10 cellular contexts compared by ENCODE assay signal in the genomic region with DNA sequence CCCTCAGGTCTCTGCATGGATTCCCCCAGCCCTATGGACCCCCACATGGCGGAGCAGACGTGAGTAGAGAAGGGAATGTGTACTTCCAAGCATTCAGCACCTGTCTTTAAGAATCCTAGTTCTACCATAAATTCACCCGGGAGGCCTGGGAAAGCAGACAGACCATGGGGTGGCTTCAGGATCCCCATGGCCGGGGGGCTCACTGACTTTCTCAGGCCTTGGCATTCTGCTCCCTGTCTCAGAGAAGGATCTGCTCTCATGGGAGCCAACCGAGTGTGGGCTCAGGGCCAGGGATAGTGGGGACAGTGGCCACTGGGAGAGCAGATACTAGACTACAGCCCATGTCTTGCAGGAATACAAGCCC. TPM values are rescaled to one million over a fixed set of nuclear protein-coding genes. Genes with fewer than 3 reads are reported as not detected.
A peak's percentile ranks its signal among the peaks of the same experiment; 100 is the strongest.
DNase-seq lines count a peak whose midpoint lies in the region; ATAC-seq, FAIRE-seq and TF ChIP-seq lines count a peak whose summit lies in the region.
"Had no signal": no experiment of that assay in that cellular context is flagged by ENCODE, and none has a peak within 500 bp of the region (broad histone marks: within the 10 kb centered on the region; RNA-seq: fewer than 3 reads in every experiment).

No MANE protein-coding gene starts in this region.

- H3K9me1 ChIP-seq in keratinocyte (ENCODE audit: control insufficient read depth, extremely low read depth, insufficient read depth, low read length) = no peaks in the 10 kb centered on the region

- no peak overlapping the region for H2AFZ ChIP-seq in keratinocyte (ENCODE audit: control insufficient read depth, low read length)

- H3K27me3 Mint-ChIP-seq in activated CD4-positive, alpha-beta T cell treated with anti-CD3 and anti-CD28 coated beads, Interleukin-2, amount 10 ng/mL, durations not matched to agents 24 days and 14 days = no peaks in the 10 kb centered on the region
- no peaks in the 10 kb centered on the region for H3K27me3 Mint-ChIP-seq in activated T-helper 1 cell treated with anti-CD3 and anti-CD28 coated beads, Interleukin-12 subunit alpha, Interleukin-12 subunit beta, Interleukin-2, Interleukin-4 antibody, amounts not matched to agents 30 ng/mL and 10 ng/mL and 1 ng/mL, durations not matched to agents 14 hours and 24 hours and 36 hours (ENCODE audit: insufficient read depth)
- H3K27me3 Mint-ChIP-seq in stimulated activated naive B cell treated with anti-CD40 and anti-IgM and Interleukin-4, amounts not matched to agents 10 μg/mL and 1 μg/mL and 100 μg/mL, for 72 hours = no peaks in the 10 kb centered on the region

- FAIRE-seq in keratinocyte (lab: Jason Lieb, UNC) = no peak

- dilution Hi-C loops in keratinocyte (cut with MboI; ENCODE audit: extremely low pct_ligation_motif_present, low sequenced_read_pairs) = no loop called here

- H4K8ac ChIP-seq in mesendoderm (ENCODE audit: low read depth, low read length) = no peak overlapping the region

- peak overlapping the region in 1 of 3 experiments; percentile 86 for H3K4me3 ChIP-seq in keratinocyte (ENCODE audit: control insufficient read depth in 2 of 3, extremely low read depth in 1 of 3, insufficient read depth in 2 of 3, low read depth in 1 of 3, low read length in 3 of 3)
- no peak overlapping the region for H3K4me3 ChIP-seq in mesendoderm (ENCODE audit: low read length)

- H3K9me3 Mint-ChIP-seq in activated CD4-positive, alpha-beta T cell treated with anti-CD3 and anti-CD28 coated beads, Interleukin-2, amount 10 ng/mL, durations not matched to agents 24 days and 14 days = no peaks in the 10 kb centered on the region
- H3K9me3 Mint-ChIP-seq in activated T-helper 1 cell treated with anti-CD3 and anti-CD28 coated beads, Interleukin-12 subunit alpha, Interleukin-12 subunit beta, Interleukin-2, Interleukin-4 antibody, amounts not matched to agents 30 ng/mL and 10 ng/mL and 1 ng/mL, durations not matched to agents 14 hours and 24 hours and 36 hours = no peaks in the 10 kb centered on the region
- no peaks in the 10 kb centered on the region for H3K9me3 Mint-ChIP-seq in stimulated activated naive B cell treated with anti-CD40 and anti-IgM and Interleukin-4, amounts not matched to agents 10 μg/mL and 1 μg/mL and 100 μg/mL, for 72 hours

- H3K4me2 ChIP-seq in keratinocyte (ENCODE audit: control insufficient read depth, extremely low read depth, insufficient read depth, low read depth, low read length) (peak overlapping the region; percentile 97), mesendoderm (ENCODE audit: low read length) (no peak overlapping the region)

- H3K9ac ChIP-seq in keratinocyte (ENCODE audit: control insufficient read depth, extremely low read depth, insufficient read depth, low read length) = peak overlapping the region; percentile 88
- no peak overlapping the region for H3K9ac ChIP-seq in mesendoderm (ENCODE audit: low read length)

- H3K18ac ChIP-seq in mesendoderm (ENCODE audit: low read length) = no peak overlapping the region

- H3K27me3 ChIP-seq in keratinocyte (ENCODE audit: control insufficient read depth, extremely low read depth, insufficient read depth, low read length) (no peaks in the 10 kb centered on the region), mesendoderm (ENCODE audit: insufficient read depth, low read length, poor library complexity) (no peaks in the 10 kb centered on the region)

- H2BK15ac ChIP-seq in mesendoderm (replicated peaks; ENCODE audit: low read depth) = no peak overlapping the region

- no CpG with 5 or more reads among the region's 5 CpGs for WGBS in mesendoderm (ENCODE audit: extremely low coverage, insufficient coverage, low lambda C conversion rate)

- no peak overlapping the region for H3K56ac ChIP-seq in mesendoderm (ENCODE audit: low read length)

- H3K4me3 Mint-ChIP-seq in activated CD4-positive, alpha-beta T cell treated with anti-CD3 and anti-CD28 coated beads, Interleukin-2, amount 10 ng/mL, durations not matched to agents 24 days and 14 days = peak overlapping the region; percentile 97
- peak overlapping the region; percentile 91 for H3K4me3 Mint-ChIP-seq in activated T-helper 1 cell treated with anti-CD3 and anti-CD28 coated beads, Interleukin-12 subunit alpha, Interleukin-12 subunit beta, Interleukin-2, Interleukin-4 antibody, amounts not matched to agents 30 ng/mL and 10 ng/mL and 1 ng/mL, durations not matched to agents 14 hours and 24 hours and 36 hours
- H3K4me3 Mint-ChIP-seq in stimulated activated naive B cell treated with anti-CD40 and anti-IgM and Interleukin-4, amounts not matched to agents 10 μg/mL and 1 μg/mL and 100 μg/mL, for 72 hours = peak overlapping the region; percentile 41 to 52

- H4K20me1 ChIP-seq in keratinocyte (ENCODE audit: control insufficient read depth, extremely low read depth, insufficient read depth, low read length) = no peaks in the 10 kb centered on the region

- H4K5ac ChIP-seq in mesendoderm (ENCODE audit: low read length) = no peak overlapping the region

- H3K27ac Mint-ChIP-seq in activated CD4-positive, alpha-beta T cell treated with anti-CD3 and anti-CD28 coated beads, Interleukin-2, amount 10 ng/mL, durations not matched to agents 24 days and 14 days = peak overlapping the region; percentile 92
- H3K27ac Mint-ChIP-seq in activated T-helper 1 cell treated with anti-CD3 and anti-CD28 coated beads, Interleukin-12 subunit alpha, Interleukin-12 subunit beta, Interleukin-2, Interleukin-4 antibody, amounts not matched to agents 30 ng/mL and 10 ng/mL and 1 ng/mL, durations not matched to agents 14 hours and 24 hours and 36 hours = peak overlapping the region; percentile 87
- H3K27ac Mint-ChIP-seq in stimulated activated naive B cell treated with anti-CD40 and anti-IgM and Interleukin-4, amounts not matched to agents 10 μg/mL and 1 μg/mL and 100 μg/mL, for 72 hours = peak overlapping the region; percentile 59

- H3K23ac ChIP-seq in mesendoderm (ENCODE audit: low read length) = no peak overlapping the region

- H3K79me1 ChIP-seq in mesendoderm (ENCODE audit: low read length) = peaks cover 1% of the 10 kb centered on the region

- H3K4me1 ChIP-seq in keratinocyte (ENCODE audit: control insufficient read depth, extremely low read depth, insufficient read depth, low read length) = peaks cover 57% of the 10 kb centered on the region
- peaks cover 13% of the 10 kb centered on the region for H3K4me1 ChIP-seq in mesendoderm (ENCODE audit: control insufficient read depth, low read depth, low read length)

- no peak overlapping the region for H2BK5ac ChIP-seq in mesendoderm (ENCODE audit: low read length)

- no peak overlapping the region for H3K4ac ChIP-seq in mesendoderm (ENCODE audit: low read depth, low read length)

- peaks cover 52% of the 10 kb centered on the region for H3K4me1 Mint-ChIP-seq in activated CD4-positive, alpha-beta T cell treated with anti-CD3 and anti-CD28 coated beads, Interleukin-2, amount 10 ng/mL, durations not matched to agents 24 days and 14 days
- H3K4me1 Mint-ChIP-seq in activated T-helper 1 cell treated with anti-CD3 and anti-CD28 coated beads, Interleukin-12 subunit alpha, Interleukin-12 subunit beta, Interleukin-2, Interleukin-4 antibody, amounts not matched to agents 30 ng/mL and 10 ng/mL and 1 ng/mL, durations not matched to agents 14 hours and 24 hours and 36 hours (ENCODE audit: low read depth) = peaks cover 56% of the 10 kb centered on the region
- H3K4me1 Mint-ChIP-seq in stimulated activated naive B cell treated with anti-CD40 and anti-IgM and Interleukin-4, amounts not matched to agents 10 μg/mL and 1 μg/mL and 100 μg/mL, for 72 hours = peaks cover 52 to 81% of the 10 kb centered on the region in 2 donors

- H3K79me2 ChIP-seq in keratinocyte (ENCODE audit: control insufficient read depth, insufficient read depth, low read length) (peaks cover 32% of the 10 kb centered on the region), mesendoderm (ENCODE audit: control insufficient read depth, insufficient read depth, low read length) (no peaks in the 10 kb centered on the region)

- H3K9me3 ChIP-seq in keratinocyte (ENCODE audit: control insufficient read depth, low read depth, low read length) = no peaks in the 10 kb centered on the region

- no peak for TF ChIP-seq CTCF in keratinocyte (optimal IDR thresholded peaks at IDR 0.05 in 1 of 3, IDR thresholded peaks at IDR 0.05 in 1 of 3, conservative IDR thresholded peaks at IDR 0.05 in 1 of 3; ENCODE audit: extremely low read depth in 1 of 3, insufficient read depth in 2 of 3, low read length in 3 of 3)

- H3K36me3 ChIP-seq in keratinocyte (ENCODE audit: control insufficient read depth in 2 of 2, extremely low read depth in 1 of 2, insufficient read depth in 2 of 2, low read length in 2 of 2) (peaks cover 30 to 52% of the 10 kb centered on the region in 2 experiments), mesendoderm (ENCODE audit: control insufficient read depth, insufficient read depth, low read length) (peaks cover 6% of the 10 kb centered on the region)

- H2BK120ac ChIP-seq in mesendoderm (ENCODE audit: low read depth, low read length) = no peak overlapping the region

- H2AK5ac ChIP-seq in mesendoderm (ENCODE audit: low read length) = no peak overlapping the region

- intact Hi-C loops in activated CD4-positive, alpha-beta T cell treated with anti-CD3 and anti-CD28 coated beads, Interleukin-2, amount 10 ng/mL, durations not matched to agents 24 days and 14 days (cut with micrococcal nuclease) = loop anchor here (5.0 kb wide), 1 partner anchor 214 kb away; no protein-coding TSS in a partner anchor
- intact Hi-C loops in activated T-helper 1 cell treated with anti-CD3 and anti-CD28 coated beads, Interleukin-12 subunit alpha, Interleukin-12 subunit beta, Interleukin-2, Interleukin-4 antibody, amounts not matched to agents 30 ng/mL and 10 ng/mL and 1 ng/mL, durations not matched to agents 14 hours and 24 hours and 36 hours (cut with micrococcal nuclease) = loop anchor here (1.0 to 10.0 kb wide), 2 partner anchors 13 to 1326 kb away; a partner anchor contains a TSS

- no peak for ATAC-seq in stimulated activated naive B cell treated with anti-CD40 and anti-IgM and Interleukin-4, amounts not matched to agents 10 μg/mL and 1 μg/mL and 100 μg/mL, for 72 hours (replicated peaks)
- no peak for ATAC-seq in GM19395 (IDR thresholded peaks at IDR 0.05; ENCODE audit: unreplicated experiment)

- DNase-seq in activated CD4-positive, alpha-beta T cell treated with anti-CD3 and anti-CD28 coated beads, Interleukin-2, amount 10 ng/mL, durations not matched to agents 24 days and 14 days = no peak
- no peak for DNase-seq in activated CD4-positive, alpha-beta T cell treated with anti-CD3 and anti-CD28 coated beads for 48 hours
- DNase-seq in activated T-helper 1 cell treated with anti-CD3 and anti-CD28 coated beads, Interleukin-12 subunit alpha, Interleukin-12 subunit beta, Interleukin-2, Interleukin-4 antibody, amounts not matched to agents 30 ng/mL and 10 ng/mL and 1 ng/mL, durations not matched to agents 14 hours and 24 hours and 36 hours (ENCODE audit: low spot score) = no peak
- DNase-seq in keratinocyte (ENCODE audit: low read depth, low spot score) (no peak), mesendoderm (no peak), NCI-H82 (lab: John Stamatoyannopoulos, UW) (no peak)
- no peak for DNase-seq in stimulated activated naive B cell treated with anti-CD40 and anti-IgM and Interleukin-4, amounts not matched to agents 10 μg/mL and 1 μg/mL and 100 μg/mL, for 72 hours
- DNase-seq: NCI-H1694 had no signal

- peaks cover 48% of the 10 kb centered on the region for H3K36me3 Mint-ChIP-seq in activated CD4-positive, alpha-beta T cell treated with anti-CD3 and anti-CD28 coated beads, Interleukin-2, amount 10 ng/mL, durations not matched to agents 24 days and 14 days (ENCODE audit: low read depth)
- peaks cover 36% of the 10 kb centered on the region for H3K36me3 Mint-ChIP-seq in activated T-helper 1 cell treated with anti-CD3 and anti-CD28 coated beads, Interleukin-12 subunit alpha, Interleukin-12 subunit beta, Interleukin-2, Interleukin-4 antibody, amounts not matched to agents 30 ng/mL and 10 ng/mL and 1 ng/mL, durations not matched to agents 14 hours and 24 hours and 36 hours (ENCODE audit: low read depth)
- peaks cover 12 to 17% of the 10 kb centered on the region in 2 donors for H3K36me3 Mint-ChIP-seq in stimulated activated naive B cell treated with anti-CD40 and anti-IgM and Interleukin-4, amounts not matched to agents 10 μg/mL and 1 μg/mL and 100 μg/mL, for 72 hours

- H3K27ac ChIP-seq in keratinocyte (ENCODE audit: control insufficient read depth, insufficient read depth, low read length) (peak overlapping the region; percentile 84), mesendoderm (ENCODE audit: low read depth, low read length) (no peak overlapping the region)

RNA-seq across cellular contexts. Expression of a gene that starts 2.3 kb away (rescaled TPM):
- total RNA-seq in activated CD4-positive, alpha-beta T cell treated with anti-CD3 and anti-CD28 coated beads, Interleukin-2, amount 10 ng/mL, durations not matched to agents 24 days and 14 days = 70.7 and 75.5 TPM in 2 replicates
- total RNA-seq in activated T-helper 1 cell treated with anti-CD3 and anti-CD28 coated beads, Interleukin-12 subunit alpha, Interleukin-12 subunit beta, Interleukin-2, Interleukin-4 antibody, amounts not matched to agents 30 ng/mL and 10 ng/mL and 1 ng/mL, durations not matched to agents 14 hours and 24 hours and 36 hours = 71.7 and 76.2 TPM in 2 replicates
- polyA plus RNA-seq in keratinocyte = 15.0 to 41.5 TPM (median 23.5 TPM) in 3 replicates
- 35.9 TPM for polyA plus RNA-seq in keratinocyte (2011; ENCODE audit: low read depth)
- 31.9 and 57.1 TPM in 2 replicates for polyA plus RNA-seq in keratinocyte (2011; cell fraction: cytosol; rRNA removed)
- 89.9 and 117 TPM in 2 replicates for polyA plus RNA-seq in keratinocyte (2011; cell fraction: nucleus; rRNA removed)
- polyA plus RNA-seq in keratinocyte (2012; ENCODE audit: low replicate concordance) = 14.3 and 38.5 TPM in 2 replicates
- polyA minus RNA-seq in keratinocyte = 19.1 to 77.3 TPM (median 28.9 TPM) in 3 replicates
- 34.5 TPM for polyA minus RNA-seq in keratinocyte (2011; cell fraction: cytosol; rRNA and poly(A)+ RNA removed)
- 18.8 and 36.4 TPM in 2 replicates for polyA minus RNA-seq in keratinocyte (2011; cell fraction: nucleus; rRNA and poly(A)+ RNA removed)
- polyA plus RNA-seq in mesendoderm (2013, experiment 1 of 2) = 7.9 TPM
- 8.4 TPM for polyA plus RNA-seq in mesendoderm (2013, experiment 2 of 2)

RNA-seq across cellular contexts. Expression of a gene that starts 11.8 kb away (rescaled TPM):
- 72.8 and 74.4 TPM in 2 replicates for total RNA-seq in activated CD4-positive, alpha-beta T cell treated with anti-CD3 and anti-CD28 coated beads, Interleukin-2, amount 10 ng/mL, durations not matched to agents 24 days and 14 days
- 72.3 and 80.2 TPM in 2 replicates for total RNA-seq in activated T-helper 1 cell treated with anti-CD3 and anti-CD28 coated beads, Interleukin-12 subunit alpha, Interleukin-12 subunit beta, Interleukin-2, Interleukin-4 antibody, amounts not matched to agents 30 ng/mL and 10 ng/mL and 1 ng/mL, durations not matched to agents 14 hours and 24 hours and 36 hours
- 18.1 to 22.3 TPM (median 22.0 TPM) in 3 replicates for polyA plus RNA-seq in keratinocyte
- 20.5 TPM for polyA plus RNA-seq in keratinocyte (2011; ENCODE audit: low read depth)
- polyA plus RNA-seq in keratinocyte (2011; cell fraction: cytosol; rRNA removed) = 14.2 and 31.9 TPM in 2 replicates
- polyA plus RNA-seq in keratinocyte (2011; cell fraction: nucleus; rRNA removed) = 19.2 and 26.9 TPM in 2 replicates
- polyA plus RNA-seq in keratinocyte (2012; ENCODE audit: low replicate concordance) = 19.4 and 51.1 TPM in 2 replicates
- 19.1 to 48.1 TPM (median 20.0 TPM) in 3 replicates for polyA minus RNA-seq in keratinocyte
- 59.7 TPM for polyA minus RNA-seq in keratinocyte (2011; cell fraction: cytosol; rRNA and poly(A)+ RNA removed)
- polyA minus RNA-seq in keratinocyte (2011; cell fraction: nucleus; rRNA and poly(A)+ RNA removed) = 16.1 and 19.6 TPM in 2 replicates
- polyA plus RNA-seq in mesendoderm (2013, experiment 1 of 2) = 22.3 TPM
- polyA plus RNA-seq in mesendoderm (2013, experiment 2 of 2) = 21.5 TPM

RNA-seq across cellular contexts. Expression of a gene that starts 17.1 kb away (rescaled TPM):
- total RNA-seq in activated CD4-positive, alpha-beta T cell treated with anti-CD3 and anti-CD28 coated beads, Interleukin-2, amount 10 ng/mL, durations not matched to agents 24 days and 14 days = not detected in 2 replicates
- 0.12 TPM in 1 of 2 replicates, not detected in the other for total RNA-seq in activated T-helper 1 cell treated with anti-CD3 and anti-CD28 coated beads, Interleukin-12 subunit alpha, Interleukin-12 subunit beta, Interleukin-2, Interleukin-4 antibody, amounts not matched to agents 30 ng/mL and 10 ng/mL and 1 ng/mL, durations not matched to agents 14 hours and 24 hours and 36 hours
- polyA plus RNA-seq in keratinocyte = 0.06 to 0.09 TPM (median 0.07 TPM) in 3 replicates
- polyA plus RNA-seq in keratinocyte (2011; ENCODE audit: low read depth) = not detected
- 0.06 TPM in 1 of 2 replicates, not detected in the other for polyA plus RNA-seq in keratinocyte (2011; cell fraction: cytosol; rRNA removed)
- polyA plus RNA-seq in keratinocyte (2011; cell fraction: nucleus; rRNA removed) = 0.15 TPM in 2 replicates
- polyA plus RNA-seq in keratinocyte (2012; ENCODE audit: low replicate concordance) = not detected in 2 replicates
- not detected in 3 replicates for polyA minus RNA-seq in keratinocyte
- not detected for polyA minus RNA-seq in keratinocyte (2011; cell fraction: cytosol; rRNA and poly(A)+ RNA removed)
- polyA minus RNA-seq in keratinocyte (2011; cell fraction: nucleus; rRNA and poly(A)+ RNA removed) = not detected in 2 replicates
- 0.10 TPM for polyA plus RNA-seq in mesendoderm (2013, experiment 1 of 2)
- 0.21 TPM for polyA plus RNA-seq in mesendoderm (2013, experiment 2 of 2)
- total RNA-seq: aorta had no signal

RNA-seq across cellular contexts. Expression of a gene that starts 22.0 kb away (rescaled TPM):
- total RNA-seq in activated CD4-positive, alpha-beta T cell treated with anti-CD3 and anti-CD28 coated beads, Interleukin-2, amount 10 ng/mL, durations not matched to agents 24 days and 14 days = 13.0 and 13.5 TPM in 2 replicates
- total RNA-seq in activated T-helper 1 cell treated with anti-CD3 and anti-CD28 coated beads, Interleukin-12 subunit alpha, Interleukin-12 subunit beta, Interleukin-2, Interleukin-4 antibody, amounts not matched to agents 30 ng/mL and 10 ng/mL and 1 ng/mL, durations not matched to agents 14 hours and 24 hours and 36 hours = 14.9 and 15.0 TPM in 2 replicates
- 4.3 to 9.0 TPM (median 5.2 TPM) in 3 replicates for polyA plus RNA-seq in keratinocyte
- 0.51 TPM for polyA plus RNA-seq in keratinocyte (2011; ENCODE audit: low read depth)
- polyA plus RNA-seq in keratinocyte (2011; cell fraction: cytosol; rRNA removed) = 4.2 and 7.7 TPM in 2 replicates
- polyA plus RNA-seq in keratinocyte (2011; cell fraction: nucleus; rRNA removed) = 4.5 and 6.2 TPM in 2 replicates
- 3.2 and 9.7 TPM in 2 replicates for polyA plus RNA-seq in keratinocyte (2012; ENCODE audit: low replicate concordance)
- polyA minus RNA-seq in keratinocyte = 5.6 to 13.5 TPM (median 6.1 TPM) in 3 replicates
- 9.8 TPM for polyA minus RNA-seq in keratinocyte (2011; cell fraction: cytosol; rRNA and poly(A)+ RNA removed)
- polyA minus RNA-seq in keratinocyte (2011; cell fraction: nucleus; rRNA and poly(A)+ RNA removed) = 5.9 and 7.0 TPM in 2 replicates
- polyA plus RNA-seq in mesendoderm (2013, experiment 1 of 2) = 3.3 TPM
- polyA plus RNA-seq in mesendoderm (2013, experiment 2 of 2) = 3.2 TPM

RNA-seq across cellular contexts. Expression of a gene that starts 30.8 kb away (rescaled TPM):
- total RNA-seq in activated CD4-positive, alpha-beta T cell treated with anti-CD3 and anti-CD28 coated beads, Interleukin-2, amount 10 ng/mL, durations not matched to agents 24 days and 14 days = 62.9 and 68.8 TPM in 2 replicates
- 55.5 and 64.6 TPM in 2 replicates for total RNA-seq in activated T-helper 1 cell treated with anti-CD3 and anti-CD28 coated beads, Interleukin-12 subunit alpha, Interleukin-12 subunit beta, Interleukin-2, Interleukin-4 antibody, amounts not matched to agents 30 ng/mL and 10 ng/mL and 1 ng/mL, durations not matched to agents 14 hours and 24 hours and 36 hours
- 25.8 to 44.3 TPM (median 28.2 TPM) in 3 replicates for polyA plus RNA-seq in keratinocyte
- 4.8 TPM for polyA plus RNA-seq in keratinocyte (2011; ENCODE audit: low read depth)
- polyA plus RNA-seq in keratinocyte (2011; cell fraction: cytosol; rRNA removed) = 27.4 and 60.1 TPM in 2 replicates
- polyA plus RNA-seq in keratinocyte (2011; cell fraction: nucleus; rRNA removed) = 14.8 and 21.0 TPM in 2 replicates
- polyA plus RNA-seq in keratinocyte (2012; ENCODE audit: low replicate concordance) = 14.3 and 54.5 TPM in 2 replicates
- 20.5 to 76.6 TPM (median 31.1 TPM) in 3 replicates for polyA minus RNA-seq in keratinocyte
- polyA minus RNA-seq in keratinocyte (2011; cell fraction: cytosol; rRNA and poly(A)+ RNA removed) = 90.0 TPM
- 10.8 and 13.0 TPM in 2 replicates for polyA minus RNA-seq in keratinocyte (2011; cell fraction: nucleus; rRNA and poly(A)+ RNA removed)
- polyA plus RNA-seq in mesendoderm (2013, experiment 1 of 2) = 73.8 TPM
- polyA plus RNA-seq in mesendoderm (2013, experiment 2 of 2) = 74.7 TPM

Comparison
In these comparisons a context has a peak if more than half of its experiments do, and no peak if none do; other contexts are left out.
1. H3K4me3 Mint-ChIP-seq: peak in every context shown above with its lines; median percentile 97 in activated CD4-positive, alpha-beta T cell treated with anti-CD3 and anti-CD28 coated beads, Interleukin-2, amount 10 ng/mL, durations not matched to agents 24 days and 14 days; 91 in activated T-helper 1 cell treated with anti-CD3 and anti-CD28 coated beads, Interleukin-12 subunit alpha, Interleukin-12 subunit beta, Interleukin-2, Interleukin-4 antibody, amounts not matched to agents 30 ng/mL and 10 ng/mL and 1 ng/mL, durations not matched to agents 14 hours and 24 hours and 36 hours; 46 in stimulated activated naive B cell treated with anti-CD40 and anti-IgM and Interleukin-4, amounts not matched to agents 10 μg/mL and 1 μg/mL and 100 μg/mL, for 72 hours.